Comparison of ENCODE assay signal across 26 cellular contexts in the genomic region with DNA sequence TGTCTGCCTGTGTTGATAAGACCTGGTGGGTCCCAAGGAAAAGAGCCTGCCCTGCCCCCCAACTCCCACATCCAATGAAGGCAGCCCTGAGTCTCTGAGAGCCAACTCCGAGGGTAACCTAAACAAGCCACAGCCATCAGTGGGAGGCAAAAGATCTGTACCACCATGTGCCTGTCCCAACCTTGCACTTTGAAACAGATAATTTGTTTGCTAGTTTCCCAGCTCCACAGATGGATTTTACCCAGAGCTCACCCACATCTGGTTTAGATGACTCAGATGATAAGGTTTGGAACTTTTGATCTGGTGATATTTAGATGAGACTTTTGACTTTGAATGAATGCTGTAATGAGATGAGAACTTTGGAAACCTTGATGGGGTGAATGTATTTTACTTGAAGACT.
"Had no signal": no experiment of that assay in that cellular context is flagged by ENCODE, and none has a peak within 500 bp of the region (broad histone marks: within the 10 kb centered on the region; RNA-seq: fewer than 3 reads in every experiment).

No MANE protein-coding gene starts in this region.

- H3K9me3 Mint-ChIP-seq: effector memory CD8-positive, alpha-beta T cell had no signal

- DNase-seq: colonic mucosa; cortex of kidney; effector CD8-positive, alpha-beta T cell; effector memory CD8-positive, alpha-beta T cell; endodermal cell; erythroblast; esophagus squamous epithelium; foreskin melanocyte; gastrocnemius medialis; head of caudate nucleus; heart right ventricle; hippocampal formation; left cardiac atrium; mesenchymal stem cell; naive B cell had no signal

- FAIRE-seq: endometrium, islet of Langerhans, keratinocyte had no signal

- H3K36me3 ChIP-seq: colonic mucosa, esophagus squamous epithelium, gastrocnemius medialis, heart right ventricle, left lung, lower lobe of right lung had no signal

- H3K27ac Mint-ChIP-seq: dendritic cell treated with granulocyte-macrophage colony-stimulating factor and Interleukin-4, amounts not matched to agents 40 ng/mL and 50 ng/mL, for 4 days; effector memory CD8-positive, alpha-beta T cell; endodermal cell; mesothelial cell of epicardium had no signal

- H3K27ac ChIP-seq: colonic mucosa, epithelial cell of prostate, esophagus squamous epithelium, gastrocnemius medialis, heart right ventricle, left lung, lower lobe of right lung had no signal

- H3K36me3 Mint-ChIP-seq: naive B cell had no signal

- H3K27me3 ChIP-seq: colonic mucosa had no signal

- ATAC-seq: effector memory CD8-positive, alpha-beta T cell; esophagus mucosa; gastrocnemius medialis; heart right ventricle; left cardiac atrium; left lung; left ventricle myocardium superior; lower lobe of right lung; mucosa of descending colon had no signal

- H3K4me3 ChIP-seq: colonic mucosa, esophagus squamous epithelium, gastrocnemius medialis, heart right ventricle, left lung, lower lobe of right lung, mucosa of descending colon had no signal

- H3K9me3 ChIP-seq: colonic mucosa, gastrocnemius medialis, mucosa of descending colon had no signal

- H3K4me1 Mint-ChIP-seq: endodermal cell, naive B cell had no signal

- H3K4me3 Mint-ChIP-seq: dendritic cell treated with granulocyte-macrophage colony-stimulating factor and Interleukin-4, amounts not matched to agents 40 ng/mL and 50 ng/mL, for 4 days; effector memory CD8-positive, alpha-beta T cell; endodermal cell; mesothelial cell of epicardium; naive B cell had no signal

- H3K4me1 ChIP-seq: colonic mucosa, gastrocnemius medialis, left lung, lower lobe of right lung had no signal
